In genomic region chr5:174483411-174483810, GRCh38 we compare ENCODE assay signal across 23 cellular contexts.
"Had no signal": no experiment of that assay in that cellular context is flagged by ENCODE, and none has a peak within 500 bp of the region (broad histone marks: within the 10 kb centered on the region; RNA-seq: fewer than 3 reads in every experiment).

No MANE protein-coding gene starts in this region.

- H3K4me3 ChIP-seq: colonic mucosa, coronary artery, dorsolateral prefrontal cortex, esophagus muscularis mucosa, esophagus squamous epithelium, gastrocnemius medialis, gastroesophageal sphincter, heart left ventricle, heart right ventricle had no signal

- DNase-seq: colonic mucosa; cortex of kidney; dermis blood vessel endothelial cell; dorsolateral prefrontal cortex; effector CD4-positive, alpha-beta T cell; effector CD8-positive, alpha-beta T cell; effector memory CD4-positive, alpha-beta T cell; effector memory CD8-positive, alpha-beta T cell; endodermal cell; erythroblast; esophagus squamous epithelium; foreskin fibroblast; foreskin keratinocyte; foreskin melanocyte; gastrocnemius medialis; glutamatergic neuron; head of caudate nucleus; heart left ventricle; heart right ventricle had no signal

- H3K9me3 ChIP-seq: colonic mucosa, gastrocnemius medialis had no signal

- H3K4me1 ChIP-seq: colonic mucosa, esophagus muscularis mucosa, esophagus squamous epithelium, foreskin keratinocyte, gastrocnemius medialis, gastroesophageal sphincter, heart left ventricle, heart right ventricle had no signal

- H3K36me3 ChIP-seq: colonic mucosa, esophagus muscularis mucosa, esophagus squamous epithelium, gastrocnemius medialis, gastroesophageal sphincter, heart left ventricle, heart right ventricle had no signal

- H3K27ac ChIP-seq: colonic mucosa, coronary artery, dorsolateral prefrontal cortex, epithelial cell of prostate, esophagus muscularis mucosa, esophagus squamous epithelium, foreskin keratinocyte, gastrocnemius medialis, gastroesophageal sphincter, heart left ventricle, heart right ventricle had no signal
